Comparison of ENCODE assay signal across 9 cellular contexts in the genomic region with DNA sequence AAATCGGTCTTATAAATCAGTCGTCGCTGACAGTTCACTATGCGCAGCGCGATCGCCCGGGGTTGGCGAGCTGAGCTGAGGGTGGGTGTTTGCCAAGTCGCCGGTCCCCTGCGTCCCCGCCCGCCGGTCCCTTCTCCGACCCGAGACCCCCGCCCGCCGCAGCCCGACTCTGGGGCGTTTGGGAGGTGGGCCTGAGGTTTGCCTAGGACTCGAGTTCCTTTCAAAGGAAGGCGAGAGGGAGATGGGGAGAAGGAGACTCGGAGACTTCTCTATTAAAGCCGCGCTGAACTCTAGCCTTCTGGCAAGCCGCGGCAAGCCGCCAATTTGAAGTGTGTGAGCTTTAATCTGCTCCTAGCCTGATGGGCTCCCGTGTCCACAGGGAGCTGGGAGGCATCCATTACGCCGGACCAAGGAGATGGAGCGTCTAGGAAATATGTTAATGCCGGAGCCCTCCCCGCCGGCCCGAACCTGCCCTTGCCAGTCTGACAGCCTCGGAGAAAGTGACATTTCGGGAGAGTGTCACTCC.
DNase-seq lines count a peak whose midpoint lies in the region; ATAC-seq and TF ChIP-seq lines count a peak whose summit lies in the region.
"Had no signal": no experiment of that assay in that cellular context is flagged by ENCODE, and none has a peak within 500 bp of the region (broad histone marks: within the 10 kb centered on the region; RNA-seq: fewer than 3 reads in every experiment).

No MANE protein-coding gene starts in this region.

- H3K4me1 ChIP-seq in mucosa of descending colon (ENCODE audit: low read depth): no peaks in the 10 kb centered on the region
- H3K4me1 ChIP-seq in urinary bladder (ENCODE audit: insufficient read depth): no peaks in the 10 kb centered on the region

- ATAC-seq in mucosa of descending colon: peak; percentile 32
- ATAC-seq in GM21447 (IDR thresholded peaks at IDR 0.05; ENCODE audit: unreplicated experiment): no peak

- intact Hi-C loops in mucosa of descending colon (cut with DNase I, micrococcal nuclease): no loop called here

- no peak for TF ChIP-seq CTCF in fibroblast of pulmonary artery (IDR thresholded peaks at IDR 0.05; ENCODE audit: low read length, missing control alignments)
- no peak for TF ChIP-seq CTCF in mucosa of descending colon (IDR thresholded peaks at IDR 0.05)

- 8% methylated on average over 40 of the region's 40 CpGs for WGBS in urinary bladder

- no peaks in the 10 kb centered on the region for H3K9me3 ChIP-seq in mucosa of descending colon

- DNase-seq in activated CD8-positive, alpha-beta memory T cell treated with anti-CD3 and anti-CD28 coated beads, Interleukin-2, amount 50 U/mL, for 48 hours: peak; percentile 41
- DNase-seq in activated CD8-positive, alpha-beta memory T cell treated with anti-CD3 and anti-CD28 coated beads for 24 hours: no peak
- DNase-seq in fibroblast of pulmonary artery (ENCODE audit: low read depth) (peak; percentile 42), mucosa of descending colon (peak in 2 of 3 donors; percentile 34 to 42), OCI-M1 (lab: John Stamatoyannopoulos, UW) (no peak), GM19238 (ENCODE audit: insufficient read length, low spot score) (no peak)
- DNase-seq: hippocampal formation had no signal

- H3K4me3 ChIP-seq in fibroblast of pulmonary artery (replicated peaks; ENCODE audit: low read depth, low read length): peak overlapping the region; percentile 54
- no peak overlapping the region for H3K4me3 ChIP-seq in mucosa of descending colon
- H3K4me3 ChIP-seq in urinary bladder (ENCODE audit: low read depth, low read length): peak overlapping the region; percentile 30

- H3K36me3 ChIP-seq in mucosa of descending colon (ENCODE audit: low read depth): no peaks in the 10 kb centered on the region
- H3K36me3 ChIP-seq in urinary bladder (ENCODE audit: insufficient read depth): no peaks in the 10 kb centered on the region

- H3K27ac ChIP-seq in urinary bladder (ENCODE audit: low read depth): no peak overlapping the region

Comparison
In these comparisons a context has a peak if more than half of its experiments do, and no peak if none do; other contexts are left out.
1. DNase-seq: peak in activated CD8-positive, alpha-beta memory T cell treated with anti-CD3 and anti-CD28 coated beads, Interleukin-2, amount 50 U/mL, for 48 hours (single experiment), fibroblast of pulmonary artery (single experiment) and mucosa of descending colon (2 of 3); none in activated CD8-positive, alpha-beta memory T cell treated with anti-CD3 and anti-CD28 coated beads for 24 hours (single experiment), OCI-M1 (single experiment) and GM19238 (single experiment).